Comparison of ENCODE assay signal across 9 cellular contexts in the genomic region with DNA sequence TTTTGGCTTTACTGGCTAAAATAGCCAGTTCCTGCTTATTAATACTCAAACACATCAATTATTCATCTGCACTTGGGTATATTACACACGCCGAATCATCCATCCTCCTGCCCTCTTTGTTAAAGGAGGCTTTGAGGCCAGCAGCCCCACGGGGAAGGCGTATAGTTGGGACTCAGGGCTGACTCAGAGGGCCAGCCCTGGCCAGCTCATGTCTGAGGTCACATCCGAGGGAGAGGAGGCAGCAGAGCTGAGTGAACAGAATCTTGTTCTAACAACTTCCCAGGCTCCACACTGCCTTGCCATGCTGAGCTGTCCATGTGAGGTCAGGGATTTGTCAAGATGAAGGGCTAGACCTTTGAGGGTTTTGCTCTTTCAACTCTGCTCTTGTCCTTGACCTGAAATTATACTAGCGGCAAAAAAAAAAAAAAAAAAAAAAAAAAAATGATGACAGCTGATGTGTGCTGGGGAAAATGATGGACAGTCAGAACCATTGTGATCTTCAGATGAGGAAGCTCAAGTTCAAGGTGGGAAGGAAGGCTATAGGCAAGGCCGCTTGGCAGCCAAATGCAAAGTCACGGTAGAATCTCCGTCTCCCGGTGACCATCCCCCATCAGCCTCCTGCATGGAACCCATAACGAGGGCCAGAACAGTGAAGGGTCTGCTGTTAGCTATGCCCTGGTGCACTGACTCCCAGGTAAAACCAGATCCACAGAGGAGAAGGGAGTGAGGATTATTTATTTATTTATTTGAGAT. TPM values are rescaled to one million over a fixed set of nuclear protein-coding genes. Genes with fewer than 3 reads are reported as not detected.
DNase-seq lines count a peak whose midpoint lies in the region; ATAC-seq, FAIRE-seq and TF ChIP-seq lines count a peak whose summit lies in the region.
"Had no signal": no experiment of that assay in that cellular context is flagged by ENCODE, and none has a peak within 500 bp of the region (broad histone marks: within the 10 kb centered on the region; RNA-seq: fewer than 3 reads in every experiment).

No MANE protein-coding gene starts in this region.

- POLR2A ChIA-PET in HepG2 (lab: Yijun Ruan, JAX), result interaction anchor here (0.5 to 1.4 kb wide), 4 partner anchors 16 to 1763 kb away, joined by 3 to 6 read pairs (median 5); partner anchors contain the start of gene EIF5

- BruUV-seq in HepG2 (replicated peaks; lab: Mats Ljungman, UMichigan), result no TSS peak

- TF ChIP-seq POLR2A in HepG2 (IDR thresholded peaks at IDR 0.05; ENCODE audit: insufficient read depth in 1 of 2, low read depth in 2 of 2, low read length in 2 of 2), result no peak

- H3K9me3 ChIP-seq in adipocyte (ENCODE audit: control insufficient read depth, low read length) (no peaks in the 10 kb centered on the region), HepG2 (ENCODE audit: low read length) (no peaks in the 10 kb centered on the region)

- in situ Hi-C loops in HepG2 (cut with HindIII; ENCODE audit: extremely low pct_ligation_motif_present, low pct_unique_long_range_greater_than_20kb), result no loop called here

- H3K36me3 Mint-ChIP-seq in mesothelial cell of epicardium, result no peaks in the 10 kb centered on the region

- H3K4me2 ChIP-seq in HepG2 (ENCODE audit: low read depth, low read length), result peak overlapping the region; percentile 41

- H3K27ac ChIP-seq in HepG2 (ENCODE audit: extremely low read length, insufficient read depth, low read length), result no peak overlapping the region

- 7% methylated on average over 9 of the region's 11 CpGs for WGBS in HepG2 (ENCODE audit: low lambda C conversion rate)

- H4K20me1 ChIP-seq in HepG2 (ENCODE audit: insufficient read depth, low read length), result no peaks in the 10 kb centered on the region

- peaks cover 4% of the 10 kb centered on the region for H3K27me3 Mint-ChIP-seq in mesothelial cell of epicardium (ENCODE audit: low read depth)

- H2AFZ ChIP-seq in HepG2 (ENCODE audit: low read length), result no peak overlapping the region

- peak; percentile 91 for ATAC-seq in HepG2

- H3K4me3 Mint-ChIP-seq in mesothelial cell of epicardium, result no peak overlapping the region

- H3K27me3 ChIP-seq in adipocyte (replicated peaks; ENCODE audit: control insufficient read depth, insufficient read depth, low read length) (no peaks in the 10 kb centered on the region), HepG2 (ENCODE audit: control insufficient read depth in 1 of 2, insufficient read depth in 2 of 2, low read length in 2 of 2) (peaks cover 0 to 1% of the 10 kb centered on the region in 2 experiments; a peak in 3 of 5 replicates)

- no peaks in the 10 kb centered on the region for H3K79me2 ChIP-seq in HepG2 (ENCODE audit: insufficient read depth, low read length)

- TF ChIP-seq EP300 in HepG2 (IDR thresholded peaks at IDR 0.05; ENCODE audit: low read depth in 2 of 2, low read length in 2 of 2), result no peak
- TF ChIP-seq EP300 in HepG2 (CRISPR knock-in tag; IDR thresholded peaks at IDR 0.05; ENCODE audit: borderline replicate concordance), result no peak

- H3K9ac ChIP-seq in adipocyte (ENCODE audit: low read length), result peak overlapping the region; percentile 53
- 0 out of 2 replicates have a peak overlapping the region, but pooled peaks have one; percentile 13 for H3K9ac ChIP-seq in HepG2 (ENCODE audit: insufficient read depth, low read depth, low read length)

- H3K4me1 Mint-ChIP-seq in mesothelial cell of epicardium, result no peaks in the 10 kb centered on the region

- DNase-seq in AG09309 (ENCODE audit: low read depth), result peak; percentile 63
- DNase-seq in HCEC 1CT, result peak; percentile 97
- DNase-seq in adipocyte (ENCODE audit: low read depth), result peak; percentile 86
- DNase-seq in HepG2 (ENCODE audit: low spot score), result peak; percentile 48
- no peak for DNase-seq in NCI-H774 (lab: John Stamatoyannopoulos, UW)
- no peak for DNase-seq in Kasumi-1 (lab: John Stamatoyannopoulos, UW)
- no peak for DNase-seq in mesothelial cell of epicardium (ENCODE audit: low spot score in 2 of 2, unreplicated experiment in 2 of 2)
- DNase-seq in NCI-H1048 (lab: John Stamatoyannopoulos, UW), result no peak

- H3K36me3 ChIP-seq in adipocyte (ENCODE audit: control insufficient read depth, insufficient read depth, low read length, severe bottlenecking) (no peaks in the 10 kb centered on the region), HepG2 (replicated peaks in 1 of 2; ENCODE audit: control insufficient read depth in 1 of 2, insufficient read depth in 2 of 2, low read length in 2 of 2) (no peaks in the 10 kb centered on the region)

- H3K4me3 ChIP-seq in AG09309 (ENCODE audit: control insufficient read depth, low read depth, low read length) (no peak overlapping the region), adipocyte (ENCODE audit: low read length) (no peak overlapping the region), HepG2 (replicated peaks in 1 of 3; ENCODE audit: insufficient read depth in 1 of 3, low read depth in 2 of 3, low read length in 3 of 3) (no peak overlapping the region)

- no peak for TF ChIP-seq RAD21 in HepG2 (CRISPR knock-in tag; IDR thresholded peaks at IDR 0.05)

- intact Hi-C loops in HepG2 (cut with micrococcal nuclease; ENCODE audit: unreplicated experiment), result no loop called here

- no peak for FAIRE-seq in HepG2 (lab: Jason Lieb, UNC)
- FAIRE-seq: frontal cortex had no signal

- CTCF ChIA-PET in HepG2 (lab: Yijun Ruan, JAX; ENCODE audit: low intra/inter-chr PET ratio, low total read pairs), result no interaction called here

- H3K4me1 ChIP-seq in adipocyte (ENCODE audit: control insufficient read depth, insufficient read depth, low read length) (peaks cover 12% of the 10 kb centered on the region), HepG2 (ENCODE audit: insufficient read depth, low read length) (peaks cover 16% of the 10 kb centered on the region)

- TF ChIP-seq CTCF in AG09309 (IDR thresholded peaks at IDR 0.05; ENCODE audit: control insufficient read depth, insufficient read depth, low read depth, low read length, missing control alignments) (no peak), HepG2 (CRISPR knock-in tag; IDR thresholded peaks at IDR 0.05) (no peak), mesothelial cell of epicardium (IDR thresholded peaks at IDR 0.05; ENCODE audit: unreplicated experiment) (no peak)

- no peaks in the 10 kb centered on the region for H3K9me3 Mint-ChIP-seq in mesothelial cell of epicardium

- H3K27ac Mint-ChIP-seq in mesothelial cell of epicardium, result no peak overlapping the region

TF ChIP-seq in HepG2, 621 proteins besides CTCF, POLR2A, EP300 and RAD21 (continues in another document):
- TF ChIP-seq ZBTB21 (CRISPR knock-in tag; IDR thresholded peaks at IDR 0.05) (peak; percentile 57; the same call in 1 of the 2 replicates), MIER3 (CRISPR knock-in tag; IDR thresholded peaks at IDR 0.05; ENCODE audit: borderline replicate concordance) (0 out of 2 replicates have a peak, but pooled peaks have one; percentile 21)

RNA-seq across cellular contexts. Expression of gene MARK3, which starts 12.5 kb away (rescaled TPM):
- 41.4 and 56.6 TPM in 2 replicates for total RNA-seq in HepG2 (2016; rRNA removed; fragmentation: Illumina TruSeq; extraction: Trizol)
- total RNA-seq in HepG2 (2016; cell fraction: cytosol; rRNA removed; fragmentation: Illumina TruSeq; extraction: Trizol; ENCODE audit: low read depth), result 25.7 and 31.4 TPM in 2 replicates
- total RNA-seq in HepG2 (2016; cell fraction: insoluble cytoplasmic fraction; rRNA removed; fragmentation: Illumina TruSeq; extraction: Trizol), result 41.7 and 52.5 TPM in 2 replicates
- 39.1 and 48.5 TPM in 2 replicates for total RNA-seq in HepG2 (2016; cell fraction: membrane; rRNA removed; fragmentation: Illumina TruSeq; extraction: Trizol)
- total RNA-seq in HepG2 (2016; cell fraction: nucleus; rRNA removed; fragmentation: Illumina TruSeq; extraction: Trizol), result 69.9 and 73.0 TPM in 2 replicates
- polyA plus RNA-seq in HepG2 (2011; rRNA removed), result 45.0 and 47.7 TPM in 2 replicates
- polyA plus RNA-seq in HepG2 (2011; cell fraction: cytosol; rRNA removed), result 20.4 and 22.0 TPM in 2 replicates
- polyA plus RNA-seq in HepG2 (2011; cell fraction: nucleus; rRNA removed), result 65.4 and 76.5 TPM in 2 replicates
- 28.5 and 28.9 TPM in 2 replicates for polyA plus RNA-seq in HepG2 (2012)
- polyA plus RNA-seq in HepG2 (2016; cell fraction: cytosol; fragmentation: Illumina TruSeq; extraction: Trizol; ENCODE audit: low read depth), result 16.6 and 18.4 TPM in 2 replicates
- polyA plus RNA-seq in HepG2 (2016; cell fraction: insoluble cytoplasmic fraction; fragmentation: Illumina TruSeq; extraction: Trizol; ENCODE audit: low read depth), result 45.7 and 50.4 TPM in 2 replicates
- polyA plus RNA-seq in HepG2 (2016; cell fraction: membrane; fragmentation: Illumina TruSeq; extraction: Trizol; ENCODE audit: low read depth), result 24.0 and 32.3 TPM in 2 replicates
- 133 and 146 TPM in 2 replicates for polyA plus RNA-seq in HepG2 (2016; cell fraction: nucleus; fragmentation: Illumina TruSeq; extraction: Trizol; ENCODE audit: insufficient read depth, low read depth)
- 31.1 and 72.6 TPM in 2 replicates for polyA minus RNA-seq in HepG2 (2011; rRNA and poly(A)+ RNA removed; ENCODE audit: low replicate concordance)
- polyA minus RNA-seq in HepG2 (2011; cell fraction: cytosol; rRNA and poly(A)+ RNA removed), result 21.5 and 30.2 TPM in 2 replicates
- 80.9 and 98.8 TPM in 2 replicates for polyA minus RNA-seq in HepG2 (2011; cell fraction: nucleus; rRNA and poly(A)+ RNA removed)
- total RNA-seq in mesothelial cell of epicardium, result 122 to 125 TPM (median 125 TPM) in 3 replicates

RNA-seq across cellular contexts. Expression of gene EIF5, which starts 38.7 kb away (rescaled TPM):
- total RNA-seq in HepG2 (2016; rRNA removed; fragmentation: Illumina TruSeq; extraction: Trizol) (281 and 333 TPM in 2 replicates), mesothelial cell of epicardium (242 to 256 TPM (median 248 TPM) in 3 replicates)
- 57.6 and 59.2 TPM in 2 replicates for total RNA-seq in HepG2 (2016; cell fraction: cytosol; rRNA removed; fragmentation: Illumina TruSeq; extraction: Trizol; ENCODE audit: low read depth)
- total RNA-seq in HepG2 (2016; cell fraction: insoluble cytoplasmic fraction; rRNA removed; fragmentation: Illumina TruSeq; extraction: Trizol), result 289 and 316 TPM in 2 replicates
- 131 and 147 TPM in 2 replicates for total RNA-seq in HepG2 (2016; cell fraction: membrane; rRNA removed; fragmentation: Illumina TruSeq; extraction: Trizol)
- total RNA-seq in HepG2 (2016; cell fraction: nucleus; rRNA removed; fragmentation: Illumina TruSeq; extraction: Trizol), result 180 TPM in 2 replicates
- 147 and 189 TPM in 2 replicates for polyA plus RNA-seq in HepG2 (2011; rRNA removed)
- 98.3 and 109 TPM in 2 replicates for polyA plus RNA-seq in HepG2 (2011; cell fraction: cytosol; rRNA removed)
- 192 and 267 TPM in 2 replicates for polyA plus RNA-seq in HepG2 (2011; cell fraction: nucleus; rRNA removed)
- 226 and 227 TPM in 2 replicates for polyA plus RNA-seq in HepG2 (2012)
- polyA plus RNA-seq in HepG2 (2016; cell fraction: cytosol; fragmentation: Illumina TruSeq; extraction: Trizol; ENCODE audit: low read depth), result 34.1 and 47.0 TPM in 2 replicates
- polyA plus RNA-seq in HepG2 (2016; cell fraction: insoluble cytoplasmic fraction; fragmentation: Illumina TruSeq; extraction: Trizol; ENCODE audit: low read depth), result 286 and 291 TPM in 2 replicates
- 74.1 and 96.9 TPM in 2 replicates for polyA plus RNA-seq in HepG2 (2016; cell fraction: membrane; fragmentation: Illumina TruSeq; extraction: Trizol; ENCODE audit: low read depth)
- polyA plus RNA-seq in HepG2 (2016; cell fraction: nucleus; fragmentation: Illumina TruSeq; extraction: Trizol; ENCODE audit: insufficient read depth, low read depth), result 188 and 207 TPM in 2 replicates
- 81.5 and 123 TPM in 2 replicates for polyA minus RNA-seq in HepG2 (2011; rRNA and poly(A)+ RNA removed; ENCODE audit: low replicate concordance)
- 55.8 and 65.8 TPM in 2 replicates for polyA minus RNA-seq in HepG2 (2011; cell fraction: cytosol; rRNA and poly(A)+ RNA removed)
- polyA minus RNA-seq in HepG2 (2011; cell fraction: nucleus; rRNA and poly(A)+ RNA removed), result 331 and 439 TPM in 2 replicates

Comparison
In these comparisons a context has a peak if more than half of its experiments do, and no peak if none do; other contexts are left out.
1. DNase-seq: peak in AG09309 (single experiment), HCEC 1CT (single experiment), adipocyte (single experiment) and HepG2 (single experiment); none in NCI-H774 (single experiment), Kasumi-1 (0 of 2), mesothelial cell of epicardium (0 of 2) and NCI-H1048 (single experiment).